Comparison of ENCODE assay signal across 15 cellular contexts in the genomic region with DNA sequence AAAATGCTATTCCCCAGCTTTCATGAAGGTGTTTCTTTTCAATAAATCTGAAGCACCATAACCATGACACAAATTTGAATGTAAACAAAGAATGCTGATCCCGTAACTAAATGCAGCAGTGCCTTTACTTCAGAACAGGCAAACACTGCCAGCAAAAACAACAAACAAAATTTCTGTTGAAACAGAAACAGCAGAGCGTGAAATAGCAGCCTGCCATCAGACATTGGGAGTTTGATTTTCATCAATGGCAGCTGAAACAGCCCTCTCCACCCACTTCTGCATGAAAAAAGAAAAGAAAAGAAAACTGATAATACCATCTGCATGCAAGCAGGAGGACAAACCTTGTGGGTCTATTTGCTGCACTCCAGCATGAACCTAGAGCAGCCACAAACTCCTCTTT.
"Had no signal": no experiment of that assay in that cellular context is flagged by ENCODE, and none has a peak within 500 bp of the region (broad histone marks: within the 10 kb centered on the region; RNA-seq: fewer than 3 reads in every experiment).

No MANE protein-coding gene starts in this region.

- H3K9me3 ChIP-seq: breast epithelium, heart left ventricle had no signal

- H3K4me1 ChIP-seq: breast epithelium had no signal

- FAIRE-seq: endothelial cell of umbilical vein, frontal cortex had no signal

- H3K4me3 Mint-ChIP-seq: naive thymus-derived CD4-positive, alpha-beta T cell; stimulated activated naive CD8-positive, alpha-beta T cell treated with anti-CD3 and anti-CD28 coated beads, Interleukin-15, amount 100 ng/mL, for 72 hours; T-helper 1 cell treated with Interleukin-12 subunit alpha and Interleukin-12 subunit beta and Interleukin-4 antibody, amounts not matched to agents 30 μg/mL and 1 μg/mL, for 36 hours had no signal

- DNase-seq: activated CD4-positive, alpha-beta T cell treated with anti-CD3 and anti-CD28 coated beads for 48 hours; activated CD8-positive, alpha-beta memory T cell treated with anti-CD3 and anti-CD28 coated beads for 24 hours; activated naive CD4-positive, alpha-beta T cell treated with anti-CD3 and anti-CD28 coated beads, Interleukin-2, amount 50 U/mL, for 16 hours; heart left ventricle; left colon; mammary epithelial cell; naive thymus-derived CD4-positive, alpha-beta T cell; stimulated activated CD4-positive, alpha-beta T cell treated with anti-CD3 and anti-CD28 coated beads, Interleukin-4, amount 100 ng/mL, for 4 hours; stimulated activated naive CD8-positive, alpha-beta T cell treated with anti-CD3 and anti-CD28 coated beads, Interleukin-15, amount 100 ng/mL, for 72 hours had no signal

- ATAC-seq: heart left ventricle; left colon; naive thymus-derived CD4-positive, alpha-beta T cell; stimulated activated naive CD8-positive, alpha-beta T cell treated with anti-CD3 and anti-CD28 coated beads, Interleukin-15, amount 100 ng/mL, for 72 hours had no signal

- H3K4me1 Mint-ChIP-seq: naive thymus-derived CD4-positive, alpha-beta T cell; stimulated activated naive CD8-positive, alpha-beta T cell treated with anti-CD3 and anti-CD28 coated beads, Interleukin-15, amount 100 ng/mL, for 72 hours had no signal

- H3K36me3 Mint-ChIP-seq: naive thymus-derived CD4-positive, alpha-beta T cell had no signal

- H3K27me3 Mint-ChIP-seq: naive thymus-derived CD4-positive, alpha-beta T cell; stimulated activated naive CD8-positive, alpha-beta T cell treated with anti-CD3 and anti-CD28 coated beads, Interleukin-15, amount 100 ng/mL, for 72 hours had no signal

- H3K27me3 ChIP-seq: breast epithelium, heart left ventricle had no signal

- H3K27ac ChIP-seq: breast epithelium, heart left ventricle, skin epidermis had no signal

- H3K9me3 Mint-ChIP-seq: stimulated activated naive CD8-positive, alpha-beta T cell treated with anti-CD3 and anti-CD28 coated beads, Interleukin-15, amount 100 ng/mL, for 72 hours; T-helper 1 cell treated with Interleukin-12 subunit alpha and Interleukin-12 subunit beta and Interleukin-4 antibody, amounts not matched to agents 30 μg/mL and 1 μg/mL, for 36 hours had no signal

- H3K4me3 ChIP-seq: breast epithelium, heart left ventricle, skin epidermis had no signal

- H3K27ac Mint-ChIP-seq: activated T-helper 2 cell treated with anti-CD3 and anti-CD28 coated beads, Interferon-gamma antibody, Interleukin-2, Interleukin-4, amounts not matched to agents 10 μg/mL and 5 μg/mL and 100 μg/mL, durations not matched to agents 14 hours and 24 hours and 36 hours; naive thymus-derived CD4-positive, alpha-beta T cell; stimulated activated naive CD8-positive, alpha-beta T cell treated with anti-CD3 and anti-CD28 coated beads, Interleukin-15, amount 100 ng/mL, for 72 hours; T-helper 1 cell treated with Interleukin-12 subunit alpha and Interleukin-12 subunit beta and Interleukin-4 antibody, amounts not matched to agents 30 μg/mL and 1 μg/mL, for 36 hours had no signal

- H3K36me3 ChIP-seq: breast epithelium had no signal
